Comparison of ENCODE assay signal across 16 cellular contexts in genomic region chr12:25427328-25428249, GRCh38.
"Had no signal": no experiment of that assay in that cellular context is flagged by ENCODE, and none has a peak within 500 bp of the region (broad histone marks: within the 10 kb centered on the region; RNA-seq: fewer than 3 reads in every experiment).

No MANE protein-coding gene starts in this region.

- DNase-seq: activated CD4-positive, alpha-beta T cell treated with anti-CD3 and anti-CD28 coated beads, Interleukin-2, amount 10 ng/mL, durations not matched to agents 7 days and 5 days; activated CD8-positive, alpha-beta T cell treated with anti-CD3 and anti-CD28 coated beads, Interleukin-2, amount 10 ng/mL, durations not matched to agents 7 days and 5 days; activated effector memory CD4-positive, alpha-beta T cell treated with Interleukin-2 at 50 U/mL for 16 hours; activated T-cell treated with anti-CD3 and anti-CD28 coated beads, Interleukin-2, amount 50 U/mL, for 48 hours; amygdala; caudate nucleus; left cardiac atrium; lower lobe of right lung; midbrain; occipital lobe; retina; spleen; stimulated activated naive B cell treated with anti-CD40 and anti-IgM and Interleukin-4, amounts not matched to agents 10 μg/mL and 1 μg/mL and 100 μg/mL, for 72 hours had no signal

- H3K27me3 ChIP-seq: spleen had no signal

- H3K4me1 Mint-ChIP-seq: stimulated activated naive B cell treated with anti-CD40 and anti-IgM and Interleukin-4, amounts not matched to agents 10 μg/mL and 1 μg/mL and 100 μg/mL, for 72 hours had no signal

- H3K9me3 Mint-ChIP-seq: activated CD4-positive, alpha-beta T cell treated with anti-CD3 and anti-CD28 coated beads, Interleukin-2, amount 10 ng/mL, durations not matched to agents 7 days and 5 days; activated naive CD4-positive, alpha-beta T cell treated with anti-CD3 and anti-CD28 coated beads, Interleukin-2, amount 50 U/mL, for 72 hours; stimulated activated naive B cell treated with anti-CD40 and anti-IgM and Interleukin-4, amounts not matched to agents 10 μg/mL and 1 μg/mL and 100 μg/mL, for 72 hours; T-helper 1 cell treated with Interleukin-12 subunit alpha and Interleukin-12 subunit beta and Interleukin-4 antibody, amounts not matched to agents 30 μg/mL and 1 μg/mL, for 36 hours had no signal

- H3K27ac Mint-ChIP-seq: activated CD4-positive, alpha-beta T cell treated with anti-CD3 and anti-CD28 coated beads, Interleukin-2, amount 10 ng/mL, durations not matched to agents 7 days and 5 days; activated CD8-positive, alpha-beta T cell treated with anti-CD3 and anti-CD28 coated beads, Interleukin-2, amount 10 ng/mL, durations not matched to agents 7 days and 5 days; activated naive CD4-positive, alpha-beta T cell treated with anti-CD3 and anti-CD28 coated beads, Interleukin-2, amount 50 U/mL, for 72 hours; stimulated activated naive B cell treated with anti-CD40 and anti-IgM and Interleukin-4, amounts not matched to agents 10 μg/mL and 1 μg/mL and 100 μg/mL, for 72 hours; T-helper 1 cell treated with Interleukin-12 subunit alpha and Interleukin-12 subunit beta and Interleukin-4 antibody, amounts not matched to agents 30 μg/mL and 1 μg/mL, for 36 hours had no signal

- H3K27ac ChIP-seq: lower lobe of right lung, spleen had no signal

- H3K4me1 ChIP-seq: lower lobe of right lung, spleen had no signal

- H3K36me3 Mint-ChIP-seq: activated naive CD4-positive, alpha-beta T cell treated with anti-CD3 and anti-CD28 coated beads, Interleukin-2, amount 50 U/mL, for 72 hours; stimulated activated naive B cell treated with anti-CD40 and anti-IgM and Interleukin-4, amounts not matched to agents 10 μg/mL and 1 μg/mL and 100 μg/mL, for 72 hours had no signal

- H3K4me3 ChIP-seq: lower lobe of right lung, spleen had no signal

- H3K36me3 ChIP-seq: lower lobe of right lung, spleen had no signal

- H3K4me3 Mint-ChIP-seq: activated CD4-positive, alpha-beta T cell treated with anti-CD3 and anti-CD28 coated beads, Interleukin-2, amount 10 ng/mL, durations not matched to agents 7 days and 5 days; activated CD8-positive, alpha-beta T cell treated with anti-CD3 and anti-CD28 coated beads, Interleukin-2, amount 10 ng/mL, durations not matched to agents 7 days and 5 days; stimulated activated naive B cell treated with anti-CD40 and anti-IgM and Interleukin-4, amounts not matched to agents 10 μg/mL and 1 μg/mL and 100 μg/mL, for 72 hours; T-helper 1 cell treated with Interleukin-12 subunit alpha and Interleukin-12 subunit beta and Interleukin-4 antibody, amounts not matched to agents 30 μg/mL and 1 μg/mL, for 36 hours had no signal

- ATAC-seq: activated CD4-positive, CD25-positive, alpha-beta regulatory T cell treated with anti-CD3 and anti-CD28 coated beads, Interleukin-2, amount 50 U/mL, for 24 hours; activated CD8-positive, alpha-beta T cell treated with anti-CD3 and anti-CD28 coated beads, Interleukin-2, amount 10 ng/mL, durations not matched to agents 7 days and 5 days; activated naive CD4-positive, alpha-beta T cell treated with anti-CD3 and anti-CD28 coated beads, Interleukin-2, amount 50 U/mL, for 72 hours; left cardiac atrium; lower lobe of right lung; stimulated activated naive B cell treated with anti-CD40 and anti-IgM and Interleukin-4, amounts not matched to agents 10 μg/mL and 1 μg/mL and 100 μg/mL, for 72 hours had no signal
